ENCODE assay signal across 28 cellular contexts in genomic region chrX:18640686-18641085, GRCh38. TPM values are rescaled to one million over a fixed set of nuclear protein-coding genes. Genes with fewer than 3 reads are reported as not detected.
DNase-seq lines count a peak whose midpoint lies in the region; TF ChIP-seq lines count a peak whose summit lies in the region.
"Had no signal": no experiment of that assay in that cellular context is flagged by ENCODE, and none has a peak within 500 bp of the region (broad histone marks: within the 10 kb centered on the region; RNA-seq: fewer than 3 reads in every experiment).

No MANE protein-coding gene starts in this region.

- in situ Hi-C loops in HAP-1 (cut with MboI; ENCODE audit: low sequenced_read_pairs), result no loop called here

- H3K4me1 ChIP-seq in NT2/D1 (ENCODE audit: insufficient read depth, insufficient read length) (peaks cover 5% of the 10 kb centered on the region), HAP-1 (no peaks in the 10 kb centered on the region), hepatocyte (ENCODE audit: insufficient read depth) (no peaks in the 10 kb centered on the region)
- H3K4me1 ChIP-seq in effector memory CD4-positive, alpha-beta T cell (ENCODE audit: control insufficient read depth, insufficient read depth, low read length, poor library complexity, severe bottlenecking), result no peaks in the 10 kb centered on the region
- H3K4me1 ChIP-seq: A549, body of pancreas, colonic mucosa, left ventricle myocardium inferior had no signal

- no peaks in the 10 kb centered on the region for H3K27me3 Mint-ChIP-seq in T-helper 2 cell treated with Interferon-gamma antibody and Interleukin-4, amounts not matched to agents 5 μg/mL and 100 μg/mL, for 36 hours (ENCODE audit: low read depth)
- H3K27me3 Mint-ChIP-seq: activated naive CD8-positive, alpha-beta T cell treated with anti-CD3 and anti-CD28 coated beads for 36 hours; activated T-helper 17 cell treated with anti-CD3 and anti-CD28 coated beads, Interleukin-2, amount 50 U/mL, for 72 hours had no signal

- H3K27ac Mint-ChIP-seq in T-helper 2 cell treated with Interferon-gamma antibody and Interleukin-4, amounts not matched to agents 5 μg/mL and 100 μg/mL, for 36 hours, result no peak overlapping the region
- H3K27ac Mint-ChIP-seq: activated naive CD8-positive, alpha-beta T cell treated with anti-CD3 and anti-CD28 coated beads for 36 hours; activated T-helper 17 cell treated with anti-CD3 and anti-CD28 coated beads, Interleukin-2, amount 50 U/mL, for 72 hours had no signal

- H3K4me3 ChIP-seq in NT2/D1 (ENCODE audit: insufficient read length, low read depth) (no peak overlapping the region), HAP-1 (no peak overlapping the region), hepatocyte (no peak overlapping the region)
- H3K4me3 ChIP-seq in effector memory CD4-positive, alpha-beta T cell (ENCODE audit: insufficient read depth, low read depth, low read length, poor library complexity, severe bottlenecking), result no peak overlapping the region
- H3K4me3 ChIP-seq: A549, body of pancreas, colonic mucosa, left ventricle myocardium inferior had no signal

- peak overlapping the region; percentile 21 for H3K9ac ChIP-seq in NT2/D1 (ENCODE audit: insufficient read length, low read depth)

- H2AFZ ChIP-seq in hepatocyte, result no peak overlapping the region

- H3K4me2 ChIP-seq in hepatocyte, result no peak overlapping the region
- H3K4me2 ChIP-seq: A549 had no signal

- H3K36me3 Mint-ChIP-seq in T-helper 2 cell treated with Interferon-gamma antibody and Interleukin-4, amounts not matched to agents 5 μg/mL and 100 μg/mL, for 36 hours (ENCODE audit: low read depth), result no peaks in the 10 kb centered on the region
- H3K36me3 Mint-ChIP-seq: activated naive CD8-positive, alpha-beta T cell treated with anti-CD3 and anti-CD28 coated beads for 36 hours had no signal

- H3K9me3 ChIP-seq in NT2/D1 (ENCODE audit: insufficient read depth, low read length) (peaks cover 3% of the 10 kb centered on the region; the same call in 1 of the 2 replicates), HAP-1 (no peaks in the 10 kb centered on the region), hepatocyte (ENCODE audit: low read depth) (no peaks in the 10 kb centered on the region)
- H3K9me3 ChIP-seq in effector memory CD4-positive, alpha-beta T cell (ENCODE audit: control insufficient read depth, low read length), result no peaks in the 10 kb centered on the region
- H3K9me3 ChIP-seq: A549, body of pancreas, colonic mucosa, left ventricle myocardium inferior had no signal

- no peak for TF ChIP-seq CTCF in hepatocyte (IDR thresholded peaks at IDR 0.05; ENCODE audit: poor library complexity)

- no peaks in the 10 kb centered on the region for H3K4me1 Mint-ChIP-seq in T-helper 2 cell treated with Interferon-gamma antibody and Interleukin-4, amounts not matched to agents 5 μg/mL and 100 μg/mL, for 36 hours (ENCODE audit: low read depth)
- H3K4me1 Mint-ChIP-seq: activated naive CD8-positive, alpha-beta T cell treated with anti-CD3 and anti-CD28 coated beads for 36 hours; activated T-helper 17 cell treated with anti-CD3 and anti-CD28 coated beads, Interleukin-2, amount 50 U/mL, for 72 hours; neural crest cell had no signal

- no peak overlapping the region for H3K4me3 Mint-ChIP-seq in T-helper 2 cell treated with Interferon-gamma antibody and Interleukin-4, amounts not matched to agents 5 μg/mL and 100 μg/mL, for 36 hours
- H3K4me3 Mint-ChIP-seq: activated naive CD8-positive, alpha-beta T cell treated with anti-CD3 and anti-CD28 coated beads for 36 hours; activated T-helper 17 cell treated with anti-CD3 and anti-CD28 coated beads, Interleukin-2, amount 50 U/mL, for 72 hours; neural crest cell had no signal

- no peaks in the 10 kb centered on the region for H3K9me3 Mint-ChIP-seq in T-helper 2 cell treated with Interferon-gamma antibody and Interleukin-4, amounts not matched to agents 5 μg/mL and 100 μg/mL, for 36 hours
- H3K9me3 Mint-ChIP-seq: activated naive CD8-positive, alpha-beta T cell treated with anti-CD3 and anti-CD28 coated beads for 36 hours; activated T-helper 17 cell treated with anti-CD3 and anti-CD28 coated beads, Interleukin-2, amount 50 U/mL, for 72 hours; neural crest cell had no signal

- no peaks in the 10 kb centered on the region for H3K79me2 ChIP-seq in hepatocyte

- no peaks in the 10 kb centered on the region for H3K9me2 ChIP-seq in hepatocyte (replicated peaks; ENCODE audit: insufficient read depth)

- DNase-seq in NCI-H748 (lab: John Stamatoyannopoulos, UW; ENCODE audit: unreplicated experiment) (peak; percentile 24), NCI-H748 treated with DMSO at 0.1 percent for 48 hours (lab: John Stamatoyannopoulos, UW) (no peak), NT2/D1 (ENCODE audit: low read depth, low spot score) (peak; percentile 40), iPS DF 19.7 (ENCODE audit: low read depth, low spot score) (peak; percentile 57), HAP-1 (ENCODE audit: low spot score in 2 of 2) (no peak), hepatocyte (ENCODE audit: low spot score) (no peak)
- no peak for DNase-seq in T-helper 2 cell treated with Interferon-gamma antibody and Interleukin-4, amounts not matched to agents 5 μg/mL and 100 μg/mL, for 36 hours (ENCODE audit: low spot score)
- no peak for DNase-seq in effector memory CD4-positive, alpha-beta T cell
- DNase-seq: activated CD4-positive, alpha-beta T cell treated with anti-CD3 and anti-CD28 coated beads for 1 hour; activated naive CD8-positive, alpha-beta T cell treated with anti-CD3 and anti-CD28 coated beads for 36 hours; body of pancreas; colonic mucosa; DMS153; HCEC 1CT; hypothalamus; left ventricle myocardium inferior; NCI-H1436 treated with DMSO at 0.1 percent for 48 hours; NCI-H446 treated with DMSO at 0.1 percent for 48 hours; small intestine; stimulated activated CD4-positive, alpha-beta T cell treated with anti-CD3 and anti-CD28 coated beads, Interleukin-4, amount 100 ng/mL, for 4 hours; T1000 had no signal

- H3K27ac ChIP-seq in effector memory CD4-positive, alpha-beta T cell (ENCODE audit: insufficient read depth, low read length, poor library complexity, severe bottlenecking), result no peak overlapping the region
- H3K27ac ChIP-seq in hepatocyte, result no peak overlapping the region
- H3K27ac ChIP-seq: A549, body of pancreas, colonic mucosa, left ventricle myocardium inferior had no signal

- 68% methylated on average over 10 of the region's 10 CpGs for WGBS in hepatocyte (ENCODE audit: low lambda C conversion rate, missing lambda C conversion rate)

- H3K36me3 ChIP-seq in NT2/D1 (ENCODE audit: insufficient read depth, insufficient read length, low read length), result no peaks in the 10 kb centered on the region
- H3K36me3 ChIP-seq in HAP-1 (replicated peaks), result no peaks in the 10 kb centered on the region
- H3K36me3 ChIP-seq in effector memory CD4-positive, alpha-beta T cell (ENCODE audit: control insufficient read depth, insufficient read depth, low read length), result no peaks in the 10 kb centered on the region
- no peaks in the 10 kb centered on the region for H3K36me3 ChIP-seq in hepatocyte (replicated peaks; ENCODE audit: insufficient read depth, low read depth)
- H3K36me3 ChIP-seq: colonic mucosa, left ventricle myocardium inferior had no signal

- H3K27me3 ChIP-seq in NT2/D1 (ENCODE audit: insufficient read depth, insufficient read length) (no peaks in the 10 kb centered on the region), HAP-1 (ENCODE audit: low read depth) (no peaks in the 10 kb centered on the region), hepatocyte (no peaks in the 10 kb centered on the region)
- H3K27me3 ChIP-seq in effector memory CD4-positive, alpha-beta T cell (replicated peaks; ENCODE audit: control insufficient read depth, insufficient read depth, low read length, poor library complexity, severe bottlenecking), result no peaks in the 10 kb centered on the region
- H3K27me3 ChIP-seq: body of pancreas, colonic mucosa had no signal

- H4K20me1 ChIP-seq in hepatocyte (ENCODE audit: insufficient read depth, poor library complexity, severe bottlenecking), result no peaks in the 10 kb centered on the region

RNA-seq across cellular contexts. Expression of gene RS1, which starts 31.2 kb away (rescaled TPM):
- total RNA-seq in hepatocyte, result 0.43 TPM in 1 of 2 replicates, not detected in the other
- not detected in 2 replicates for polyA plus RNA-seq in hepatocyte
- total RNA-seq: activated naive CD8-positive, alpha-beta T cell treated with anti-CD3 and anti-CD28 coated beads for 36 hours; activated T-helper 17 cell treated with anti-CD3 and anti-CD28 coated beads, Interleukin-2, amount 50 U/mL, for 72 hours; body of pancreas; colonic mucosa; fibroblast of villous mesenchyme; HepG2; left ventricle myocardium inferior; neural crest cell; pulmonary artery endothelial cell; ureter had no signal
- polyA plus RNA-seq: A549, HepG2, small intestine had no signal

Comparison
In these comparisons a context has a peak if more than half of its experiments do, and no peak if none do; other contexts are left out.
1. DNase-seq: peak in NCI-H748 (single experiment), NT2/D1 (single experiment) and iPS DF 19.7 (single experiment); none in NCI-H748 treated with DMSO at 0.1 percent for 48 hours (single experiment), T-helper 2 cell treated with Interferon-gamma antibody and Interleukin-4, amounts not matched to agents 5 μg/mL and 100 μg/mL, for 36 hours (single experiment), HAP-1 (0 of 2), effector memory CD4-positive, alpha-beta T cell (0 of 3) and hepatocyte (single experiment).